20 cellular contexts compared by ENCODE assay signal in the genomic region with DNA sequence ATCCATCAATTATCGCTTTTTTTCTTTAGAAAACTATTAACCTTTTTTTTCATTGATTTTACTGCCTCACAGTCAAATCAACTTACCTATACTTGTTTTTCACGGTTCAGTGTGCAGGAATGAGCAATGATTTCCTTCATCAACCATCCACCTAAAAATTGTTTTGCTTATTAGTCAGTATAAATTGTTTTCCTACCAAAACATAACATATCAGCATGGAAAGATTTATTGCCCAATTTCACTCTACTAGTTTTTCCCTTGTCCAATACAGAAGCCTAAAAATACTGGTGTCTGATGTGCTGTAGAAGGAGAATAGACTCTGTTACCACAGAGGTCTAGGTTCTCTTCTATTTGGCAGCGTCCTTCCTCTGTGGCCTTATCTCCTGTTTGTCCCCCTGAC.
DNase-seq lines count a peak whose midpoint lies in the region; ATAC-seq, FAIRE-seq and TF ChIP-seq lines count a peak whose summit lies in the region.
"Had no signal": no experiment of that assay in that cellular context is flagged by ENCODE, and none has a peak within 500 bp of the region (broad histone marks: within the 10 kb centered on the region; RNA-seq: fewer than 3 reads in every experiment).

No MANE protein-coding gene starts in this region.

- no peak overlapping the region for H3K56ac ChIP-seq in mesendoderm (ENCODE audit: low read length)

- no peak overlapping the region for H3K4ac ChIP-seq in mesendoderm (ENCODE audit: low read depth, low read length)

- H4K20me1 ChIP-seq in K562 (replicated peaks; ENCODE audit: control insufficient read depth, insufficient read depth, low read length), result no peaks in the 10 kb centered on the region

- 27% methylated on average over 3 of the region's 3 CpGs for WGBS in K562 (ENCODE audit: insufficient coverage, low coverage, missing lambda C conversion rate)
- WGBS in mesendoderm (ENCODE audit: extremely low coverage, insufficient coverage, low lambda C conversion rate), result 100% methylated on average over 1 of the region's 3 CpGs

- no peak for DNase-seq in H54 (ENCODE audit: insufficient read length, low spot score)
- no peak for DNase-seq in K562 (ENCODE audit: extremely low read depth in 1 of 4, low spot score in 3 of 4)
- no peak for DNase-seq in mesendoderm
- DNase-seq in activated gamma-delta T cell (lab: John Stamatoyannopoulos, UW), result no peak
- no peak for DNase-seq in H4 (ENCODE audit: low spot score)
- DNase-seq: ACHN; C1 segment of cervical spinal cord; CD8-positive, alpha-beta memory T cell; DMS79; NCI-H1105 treated with DMSO at 0.1 percent for 48 hours; NCI-H1694; NCI-H2081 treated with DMSO at 0.1 percent for 48 hours; NCI-H748 treated with DMSO at 0.1 percent for 48 hours; NK-92 treated with Interleukin-12 subunit alpha and Interleukin-12 subunit beta, amount 100 ng/mL, for 24 hours; SHP77 had no signal

- no peak overlapping the region for H2BK15ac ChIP-seq in mesendoderm (replicated peaks; ENCODE audit: low read depth)

- TF ChIP-seq EP300 in K562 (IDR thresholded peaks at IDR 0.05; ENCODE audit: low read length), result no peak

- no peak overlapping the region for H3K23ac ChIP-seq in mesendoderm (ENCODE audit: low read length)

- H3K18ac ChIP-seq in mesendoderm (ENCODE audit: low read length), result no peak overlapping the region

- TF ChIP-seq POLR2A in H54 (IDR thresholded peaks at IDR 0.05; ENCODE audit: low read depth, low read length) (no peak), K562 (conservative IDR thresholded peaks at IDR 0.05) (no peak)

- ATAC-seq in K562, result no peak; the same call in 2 of the 3 replicates
- no peak for ATAC-seq in HG02870 (IDR thresholded peaks at IDR 0.05; ENCODE audit: unreplicated experiment)
- no peak for ATAC-seq in HG02763 (IDR thresholded peaks at IDR 0.05; ENCODE audit: unreplicated experiment)

- TF ChIP-seq CTCF in K562 (IDR thresholded peaks at IDR 0.05 in 2 of 3, conservative IDR thresholded peaks at IDR 0.05 in 1 of 3; ENCODE audit: insufficient read depth in 2 of 3, low read depth in 1 of 3, low read length in 3 of 3), result no peak

- FAIRE-seq in H54 (lab: Jason Lieb, UNC), result peak; percentile 55
- no peak for FAIRE-seq in K562 (lab: Jason Lieb, UNC)
- FAIRE-seq: D721Med, H1 had no signal

- H3K27me3 ChIP-seq in K562 (ENCODE audit: control insufficient read depth in 2 of 2, insufficient read depth in 2 of 2, low read length in 2 of 2) (no peaks in the 10 kb centered on the region), mesendoderm (ENCODE audit: insufficient read depth, low read length, poor library complexity) (no peaks in the 10 kb centered on the region)

- 0 out of 2 replicates have a peak overlapping the region, but pooled peaks have one; percentile 58 for H2AFZ ChIP-seq in K562 (ENCODE audit: low read depth, low read length)

- H3K9ac ChIP-seq in K562 (ENCODE audit: insufficient read depth in 1 of 2, low read depth in 2 of 2, low read length in 2 of 2), result no peak overlapping the region
- no peak overlapping the region for H3K9ac ChIP-seq in mesendoderm (ENCODE audit: low read length)

- H3K4me3 ChIP-seq in K562, result no peak overlapping the region
- H3K4me3 ChIP-seq in mesendoderm (ENCODE audit: low read length), result no peak overlapping the region
- H3K4me3 ChIP-seq: SK-N-MC had no signal

- H2BK120ac ChIP-seq in mesendoderm (ENCODE audit: low read depth, low read length), result peak overlapping the region; percentile 12

- intact Hi-C loops in K562 (cut with micrococcal nuclease), result loop anchor here (5.0 kb wide), 1 partner anchor 65 kb away; no protein-coding TSS in a partner anchor

- POLR2A ChIA-PET in K562 (lab: Yijun Ruan, JAX), result no interaction called here

- H2BK5ac ChIP-seq in mesendoderm (ENCODE audit: low read length), result no peak overlapping the region

- no peak overlapping the region for H3K4me2 ChIP-seq in K562 (ENCODE audit: insufficient read depth, low read length)
- H3K4me2 ChIP-seq in mesendoderm (ENCODE audit: low read length), result no peak overlapping the region

- H4K8ac ChIP-seq in mesendoderm (ENCODE audit: low read depth, low read length), result no peak overlapping the region

- peaks cover 0 to 11% of the 10 kb centered on the region in 2 experiments; a peak in 3 of 5 replicates for H3K4me1 ChIP-seq in K562 (replicated peaks in 1 of 2; ENCODE audit: control insufficient read depth in 2 of 2, insufficient read depth in 2 of 2, low read length in 2 of 2)
- no peaks in the 10 kb centered on the region for H3K4me1 ChIP-seq in mesendoderm (ENCODE audit: control insufficient read depth, low read depth, low read length)

- H3K9me3 ChIP-seq in K562 (replicated peaks; ENCODE audit: control insufficient read depth, insufficient read depth, low read depth, low read length), result no peaks in the 10 kb centered on the region

- H3K9me1 ChIP-seq in K562 (ENCODE audit: control insufficient read depth, insufficient read depth, low read length), result no peaks in the 10 kb centered on the region

- no peak overlapping the region for H2AK5ac ChIP-seq in mesendoderm (ENCODE audit: low read length)

- H4K5ac ChIP-seq in mesendoderm (ENCODE audit: low read length), result no peak overlapping the region

- H3K36me3 ChIP-seq in K562 (ENCODE audit: control insufficient read depth, insufficient read depth, low read length) (no peaks in the 10 kb centered on the region), mesendoderm (ENCODE audit: control insufficient read depth, insufficient read depth, low read length) (no peaks in the 10 kb centered on the region)

- TF ChIP-seq RAD21 in K562 (CRISPR knock-in tag; conservative IDR thresholded peaks at IDR 0.05 in 1 of 2, IDR thresholded peaks at IDR 0.05 in 1 of 2), result no peak

- CTCF ChIA-PET in K562 (lab: Yijun Ruan, JAX; ENCODE audit: low intra/inter-chr PET ratio), result no interaction called here

- H3K79me1 ChIP-seq in mesendoderm (ENCODE audit: low read length), result no peaks in the 10 kb centered on the region

- H3K27ac ChIP-seq in K562 (ENCODE audit: extremely low read depth, low read depth, low read length), result no peak overlapping the region
- no peak overlapping the region for H3K27ac ChIP-seq in mesendoderm (ENCODE audit: low read depth, low read length)
- H3K27ac ChIP-seq: SK-N-MC had no signal

- in situ Hi-C loops in K562 (cut with MboI), result no loop called here

- BruUV-seq in K562 (replicated peaks; lab: Mats Ljungman, UMichigan), result no TSS peak

- H3K79me2 ChIP-seq in K562 (ENCODE audit: control insufficient read depth, insufficient read depth, low read length), result no peaks in the 10 kb centered on the region
- no peaks in the 10 kb centered on the region for H3K79me2 ChIP-seq in mesendoderm (ENCODE audit: control insufficient read depth, insufficient read depth, low read length)

TF ChIP-seq in K562, 482 proteins besides CTCF, POLR2A, EP300 and RAD21:
- TF ChIP-seq ZNF583 (CRISPR knock-in tag; IDR thresholded peaks at IDR 0.05), result no peak
- TF ChIP-seq, protein P1, sequence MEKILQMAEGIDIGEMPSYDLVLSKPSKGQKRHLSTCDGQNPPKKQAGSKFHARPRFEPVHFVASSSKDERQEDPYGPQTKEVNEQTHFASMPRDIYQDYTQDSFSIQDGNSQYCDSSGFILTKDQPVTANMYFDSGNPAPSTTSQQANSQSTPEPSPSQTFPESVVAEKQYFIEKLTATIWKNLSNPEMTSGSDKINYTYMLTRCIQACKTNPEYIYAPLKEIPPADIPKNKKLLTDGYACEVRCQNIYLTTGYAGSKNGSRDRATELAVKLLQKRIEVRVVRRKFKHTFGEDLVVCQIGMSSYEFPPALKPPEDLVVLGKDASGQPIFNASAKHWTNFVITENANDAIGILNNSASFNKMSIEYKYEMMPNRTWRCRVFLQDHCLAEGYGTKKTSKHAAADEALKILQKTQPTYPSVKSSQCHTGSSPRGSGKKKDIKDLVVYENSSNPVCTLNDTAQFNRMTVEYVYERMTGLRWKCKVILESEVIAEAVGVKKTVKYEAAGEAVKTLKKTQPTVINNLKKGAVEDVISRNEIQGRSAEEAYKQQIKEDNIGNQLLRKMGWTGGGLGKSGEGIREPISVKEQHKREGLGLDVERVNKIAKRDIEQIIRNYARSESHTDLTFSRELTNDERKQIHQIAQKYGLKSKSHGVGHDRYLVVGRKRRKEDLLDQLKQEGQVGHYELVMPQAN (IDR thresholded peaks at IDR 0.05; ENCODE audit: borderline replicate concordance), result no peak
- TF ChIP-seq ZNF174 (CRISPR knock-in tag; IDR thresholded peaks at IDR 0.05), result no peak
- no peak for TF ChIP-seq MECOM (CRISPR knock-in tag; IDR thresholded peaks at IDR 0.05)
- no peak for TF ChIP-seq BACH1 (tag; IDR thresholded peaks at IDR 0.05)
- TF ChIP-seq NCOR1 (IDR thresholded peaks at IDR 0.05), result no peak
